19 cellular contexts compared by ENCODE assay signal in the genomic region with DNA sequence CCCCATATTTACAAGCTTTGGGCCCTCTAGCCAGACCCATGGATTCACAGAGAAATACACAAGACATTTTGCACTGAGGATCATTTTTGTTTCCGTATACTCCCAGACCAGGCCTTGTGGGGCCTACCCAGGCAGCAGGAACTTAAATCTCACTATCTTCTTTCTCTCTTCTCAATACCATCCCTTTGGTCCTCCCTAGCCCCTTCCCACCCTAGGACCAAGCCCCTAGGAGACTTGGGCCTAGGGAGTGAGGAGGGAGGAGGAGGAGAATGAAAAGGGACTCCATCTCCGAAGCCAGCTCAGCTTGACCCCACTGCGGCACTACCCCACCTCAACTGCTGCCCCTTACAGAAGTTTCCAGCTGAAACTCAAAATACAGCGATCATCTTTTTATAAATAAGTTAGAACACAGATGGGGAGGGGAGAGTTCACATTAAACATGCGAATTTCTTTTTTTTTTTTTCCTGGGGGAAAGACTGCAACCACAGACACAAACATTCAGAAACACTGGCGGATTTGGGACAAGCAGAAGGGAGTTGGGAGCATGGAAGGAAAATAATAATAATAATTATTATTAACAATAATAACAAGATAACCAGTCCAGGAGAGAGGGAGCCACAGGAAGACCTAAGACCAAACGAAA. TPM values are rescaled to one million over a fixed set of nuclear protein-coding genes. Genes with fewer than 3 reads are reported as not detected.
DNase-seq lines count a peak whose midpoint lies in the region; ATAC-seq, FAIRE-seq and TF ChIP-seq lines count a peak whose summit lies in the region.
"Had no signal": no experiment of that assay in that cellular context is flagged by ENCODE, and none has a peak within 500 bp of the region (broad histone marks: within the 10 kb centered on the region; RNA-seq: fewer than 3 reads in every experiment).

No MANE protein-coding gene starts in this region.

- no peak overlapping the region for H3K23ac ChIP-seq in H1 (ENCODE audit: insufficient read length)

- H3K36me3 Mint-ChIP-seq in activated CD4-positive, alpha-beta T cell treated with anti-CD3 and anti-CD28 coated beads, Interleukin-2, amount 10 ng/mL, durations not matched to agents 24 days and 14 days (ENCODE audit: low read depth), result no peaks in the 10 kb centered on the region

- CTCF ChIA-PET in H1 (lab: Charles Lee; ENCODE audit: partially characterized antibody), result interaction anchor here (0.7 to 7.0 kb wide), 18 partner anchors 23 to 702 kb away, joined by 3 to 53 read pairs (median 4); no protein-coding TSS in a partner anchor

- H3K27me3 Mint-ChIP-seq in activated CD4-positive, alpha-beta T cell treated with anti-CD3 and anti-CD28 coated beads, Interleukin-2, amount 10 ng/mL, durations not matched to agents 24 days and 14 days, result peaks cover 85% of the 10 kb centered on the region

- FAIRE-seq in H1 (lab: Jason Lieb, UNC), result no peak
- FAIRE-seq: A204.1, frontal cortex, pancreas had no signal

- no peak overlapping the region for H2AK5ac ChIP-seq in H1 (ENCODE audit: low read depth, low read length)

- no peak overlapping the region for H3K14ac ChIP-seq in H1 (ENCODE audit: insufficient read length)

- H3K4me3 ChIP-seq in H1 (ENCODE audit: extremely low read depth in 1 of 4, insufficient read depth in 2 of 4, low read depth in 3 of 4, low read length in 4 of 4) (no peak overlapping the region), muscle layer of duodenum (ENCODE audit: low read depth in 1 of 2, low read length in 2 of 2) (peak overlapping the region; percentile 59 to 79), upper lobe of left lung (peak overlapping the region in 3 of 4 donors; percentile 38 to 50 (median 50)), heart right ventricle (no peak overlapping the region)
- H3K4me3 ChIP-seq: SK-N-MC had no signal

- no peak overlapping the region for H3K4me2 ChIP-seq in H1 (ENCODE audit: insufficient read depth in 1 of 2, low read depth in 2 of 2, low read length in 2 of 2)

- no peak overlapping the region for H4K5ac ChIP-seq in H1 (ENCODE audit: insufficient read length, low read depth, low read length)

- H3K27ac ChIP-seq in H1 (ENCODE audit: low read depth, low read length) (no peak overlapping the region), muscle layer of duodenum (ENCODE audit: low read length) (peak overlapping the region; percentile 89), upper lobe of left lung (peak overlapping the region; percentile 66 to 90 (median 90)), heart right ventricle (no peak overlapping the region)
- H3K27ac ChIP-seq: SK-N-MC had no signal

- TF ChIP-seq RAD21 in H1 (IDR thresholded peaks at IDR 0.05 in 1 of 2, conservative IDR thresholded peaks at IDR 0.05 in 1 of 2; ENCODE audit: low read depth in 2 of 2, low read length in 2 of 2), result no peak

- 32% methylated on average over 7 of the region's 7 CpGs; no CpG with 5 or more reads in 1 of the 2 experiments for WGBS in H1 (ENCODE audit: extremely low coverage in 1 of 2, insufficient coverage in 1 of 2, insufficient read length in 1 of 2, insufficient replicate concordance in 2 of 2, low coverage in 1 of 2, low lambda C conversion rate in 2 of 2, missing lambda C conversion rate in 1 of 2), 2 experiments
- WGBS in upper lobe of left lung, 2 donors, result 51 to 63% methylated on average over 7 of the region's 7 CpGs
- 69 to 72% methylated on average over 7 of the region's 7 CpGs for WGBS in heart right ventricle, 2 donors

- intact Hi-C loops in activated CD4-positive, alpha-beta T cell treated with anti-CD3 and anti-CD28 coated beads, Interleukin-2, amount 10 ng/mL, durations not matched to agents 24 days and 14 days (cut with micrococcal nuclease), result loop anchor here (2.0 to 10.0 kb wide), 6 partner anchors 36 to 487 kb away; a partner anchor contains a TSS
- intact Hi-C loops in heart right ventricle (cut with DNase I), result loop anchor here in 6 of 10 donors (5.0 to 10.0 kb wide), 5 partner anchors 99 to 257 kb away; no protein-coding TSS in a partner anchor

- H4K91ac ChIP-seq in H1 (replicated peaks; ENCODE audit: insufficient read length, low read length), result no peak overlapping the region

- H3K4me1 ChIP-seq in H1 (replicated peaks in 1 of 4; ENCODE audit: control insufficient read depth in 3 of 4, insufficient read depth in 4 of 4, low read length in 3 of 4) (peaks cover 0 to 11% (median 3%) of the 10 kb centered on the region in 4 experiments; a peak in 5 of 7 replicates), muscle layer of duodenum (ENCODE audit: control insufficient read depth in 1 of 2, insufficient read depth in 2 of 2, low read length in 2 of 2) (peaks cover 15 to 44% of the 10 kb centered on the region in 2 donors), upper lobe of left lung (peaks cover 27 to 53% (median 30%) of the 10 kb centered on the region in 4 donors), heart right ventricle (peaks cover 0 to 43% (median 10%) of the 10 kb centered on the region in 9 donors)

- no peak for DNase-seq in activated CD4-positive, alpha-beta T cell treated with anti-CD3 and anti-CD28 coated beads, Interleukin-2, amount 10 ng/mL, durations not matched to agents 24 days and 14 days
- DNase-seq in activated CD4-positive, alpha-beta T cell treated with anti-CD3 and anti-CD28 coated beads, Interleukin-2, amount 50 U/mL, for 4 hours, result no peak
- DNase-seq in H1 (ENCODE audit: low read depth in 1 of 2, low spot score in 2 of 2) (no peak), upper lobe of left lung (no peak), DMS153 treated with DMSO at 0.1 percent for 48 hours (lab: John Stamatoyannopoulos, UW; ENCODE audit: unreplicated experiment) (no peak), heart right ventricle (no peak)
- DNase-seq: activated CD8-positive, alpha-beta memory T cell treated with anti-CD3 and anti-CD28 coated beads for 24 hours; activated effector memory CD4-positive, alpha-beta T cell treated with anti-CD3 and anti-CD28 coated beads, Interleukin-2, amount 50 U/mL, for 16 hours; effector CD8-positive, alpha-beta T cell; mesendoderm; NCI-H1694 treated with DMSO at 0.1 percent for 48 hours; stimulated activated CD4-positive, alpha-beta T cell treated with anti-CD3 and anti-CD28 coated beads, Interleukin-12 subunit alpha, Interleukin-12 subunit beta, amount 100 ng/mL, for 4 hours had no signal

- TF ChIP-seq POLR2A in H1 (IDR thresholded peaks at IDR 0.05; ENCODE audit: control extremely low read depth in 1 of 2, low read depth in 2 of 2, low read length in 2 of 2) (no peak), upper lobe of left lung (IDR thresholded peaks at IDR 0.05) (no peak)

- no peaks in the 10 kb centered on the region for H3K9me3 Mint-ChIP-seq in activated CD4-positive, alpha-beta T cell treated with anti-CD3 and anti-CD28 coated beads, Interleukin-2, amount 10 ng/mL, durations not matched to agents 24 days and 14 days

- H3K36me3 ChIP-seq in H1 (ENCODE audit: control insufficient read depth in 2 of 4, insufficient read depth in 4 of 4, low read length in 3 of 4), result peaks cover 0 to 3% (median 0%) of the 10 kb centered on the region in 4 experiments; a peak in 1 of 8 replicates
- no peaks in the 10 kb centered on the region for H3K36me3 ChIP-seq in muscle layer of duodenum (ENCODE audit: control insufficient read depth in 1 of 2, insufficient read depth in 2 of 2, low read length in 2 of 2)
- no peaks in the 10 kb centered on the region for H3K36me3 ChIP-seq in upper lobe of left lung
- no peaks in the 10 kb centered on the region for H3K36me3 ChIP-seq in heart right ventricle
- H3K36me3 ChIP-seq: pancreas had no signal

- H3K27me3 ChIP-seq in H1 (replicated peaks in 1 of 4; ENCODE audit: control insufficient read depth in 3 of 4, extremely low read depth in 1 of 4, insufficient read depth in 3 of 4, low read length in 3 of 4) (peaks cover 95 to 100% (median 99%) of the 10 kb centered on the region in 4 experiments), muscle layer of duodenum (ENCODE audit: low read depth, low read length) (peaks cover 14% of the 10 kb centered on the region), upper lobe of left lung (peaks cover 0 to 48% (median 23%) of the 10 kb centered on the region in 4 donors), heart right ventricle (peaks cover 51 to 100% (median 100%) of the 10 kb centered on the region in 7 donors)

- H3K9ac ChIP-seq in H1 (replicated peaks in 1 of 4; ENCODE audit: extremely low read depth in 1 of 4, low read depth in 3 of 4, low read length in 3 of 4), result no peak overlapping the region

- peaks cover 28 to 40% of the 10 kb centered on the region in 2 experiments for H4K20me1 ChIP-seq in H1 (replicated peaks in 1 of 2; ENCODE audit: control insufficient read depth in 1 of 2, insufficient read depth in 2 of 2, low read length in 2 of 2)

- no peak overlapping the region for H3K18ac ChIP-seq in H1 (ENCODE audit: extremely low read depth, low read length)

- no peak overlapping the region for H2BK20ac ChIP-seq in H1 (ENCODE audit: low read length)

- TF ChIP-seq EP300 in H1 (IDR thresholded peaks at IDR 0.05; ENCODE audit: borderline replicate concordance in 1 of 2, low read depth in 2 of 2, low read length in 2 of 2), result no peak
- no peak for TF ChIP-seq EP300 in upper lobe of left lung (IDR thresholded peaks at IDR 0.05)

- POLR2A ChIA-PET in H1 (lab: Charles Lee; ENCODE audit: partially characterized antibody), result no interaction called here

- H3K79me2 ChIP-seq in H1 (ENCODE audit: control insufficient read depth in 1 of 2, insufficient read depth in 2 of 2, low read length in 2 of 2), result no peaks in the 10 kb centered on the region

- H2BK5ac ChIP-seq in H1 (ENCODE audit: low read depth, low read length), result no peak overlapping the region

- no peak overlapping the region for H4K8ac ChIP-seq in H1 (ENCODE audit: extremely low read depth, insufficient read depth, low read length)

- no peaks in the 10 kb centered on the region; the same call in 1 of the 2 replicates for H3K23me2 ChIP-seq in H1 (ENCODE audit: low read depth, low read length)

- peak overlapping the region; percentile 36 for H3K4me3 Mint-ChIP-seq in activated CD4-positive, alpha-beta T cell treated with anti-CD3 and anti-CD28 coated beads, Interleukin-2, amount 10 ng/mL, durations not matched to agents 24 days and 14 days

- no peak overlapping the region for H2BK120ac ChIP-seq in H1 (replicated peaks; ENCODE audit: low read depth, low read length)

- no peak for ATAC-seq in upper lobe of left lung (ENCODE audit: low FRiP score in 2 of 2)
- ATAC-seq in HG02678 (IDR thresholded peaks at IDR 0.05; ENCODE audit: unreplicated experiment), result no peak
- no peak for ATAC-seq in heart right ventricle
- ATAC-seq: pancreas had no signal

- no peaks in the 10 kb centered on the region for H3K79me1 ChIP-seq in H1 (ENCODE audit: low read depth, low read length)

- no peak overlapping the region for H2BK15ac ChIP-seq in H1 (ENCODE audit: low read length)

- H3K56ac ChIP-seq in H1 (replicated peaks; ENCODE audit: insufficient read length, low read depth, low read length), result no peak overlapping the region

- no peak overlapping the region for H2AFZ ChIP-seq in H1 (ENCODE audit: low read length)

- TF ChIP-seq CTCF in H1 (IDR thresholded peaks at IDR 0.05; ENCODE audit: control extremely low read depth in 1 of 3, insufficient read depth in 1 of 3, low read depth in 1 of 3, low read length in 3 of 3), result no peak
- TF ChIP-seq CTCF in upper lobe of left lung (IDR thresholded peaks at IDR 0.05), result no peak
- no peak for TF ChIP-seq CTCF in heart right ventricle (IDR thresholded peaks at IDR 0.05)

- peak overlapping the region; percentile 80; the same call in 1 of the 2 replicates for H2BK12ac ChIP-seq in H1 (ENCODE audit: low read depth, low read length)

- H3K4ac ChIP-seq in H1 (replicated peaks; ENCODE audit: insufficient read length, low read depth, low read length), result no peak overlapping the region

- peaks cover 41% of the 10 kb centered on the region for H3K4me1 Mint-ChIP-seq in activated CD4-positive, alpha-beta T cell treated with anti-CD3 and anti-CD28 coated beads, Interleukin-2, amount 10 ng/mL, durations not matched to agents 24 days and 14 days

- H3K27ac Mint-ChIP-seq in activated CD4-positive, alpha-beta T cell treated with anti-CD3 and anti-CD28 coated beads, Interleukin-2, amount 10 ng/mL, durations not matched to agents 24 days and 14 days, result no peak overlapping the region

- H3K9me3 ChIP-seq in H1 (ENCODE audit: insufficient read depth in 2 of 2, low read depth in 1 of 2, low read length in 1 of 2) (no peaks in the 10 kb centered on the region; a peak in 1 of 4 replicates), muscle layer of duodenum (ENCODE audit: control insufficient read depth in 1 of 2, low read length in 2 of 2) (no peaks in the 10 kb centered on the region), upper lobe of left lung (no peaks in the 10 kb centered on the region), heart right ventricle (no peaks in the 10 kb centered on the region)
- H3K9me3 ChIP-seq: pancreas had no signal

RNA-seq across cellular contexts. Expression of a gene that starts 1.5 kb away (rescaled TPM):
- 3.6 and 3.7 TPM in 2 replicates for total RNA-seq in activated CD4-positive, alpha-beta T cell treated with anti-CD3 and anti-CD28 coated beads, Interleukin-2, amount 10 ng/mL, durations not matched to agents 24 days and 14 days
- not detected in 2 replicates for total RNA-seq in H1 (2021; fragmentation: NEBNext Ultra II Directional; extraction: Animal tissue kit (Norgen Biotek cat#: 25700))
- polyA plus RNA-seq in H1 (2011; rRNA removed) (not detected in 2 replicates), heart right ventricle (1 to 10 TPM; 1.3 to 5.9 TPM)
- polyA plus RNA-seq in H1 (2011; cell fraction: cytosol; rRNA removed), result not detected
- polyA plus RNA-seq in H1 (2011; cell fraction: nucleus; rRNA removed), result not detected
- 0.28 TPM in 1 of 4 replicates, not detected in the others for polyA plus RNA-seq in H1 (2012, experiment 1 of 2)
- polyA plus RNA-seq in H1 (2012, experiment 2 of 2), result not detected
- polyA plus RNA-seq in H1 (2013, experiment 1 of 2), result not detected
- polyA plus RNA-seq in H1 (2013, experiment 2 of 2), result not detected
- 0.19 TPM in 1 of 2 replicates, not detected in the other for polyA minus RNA-seq in H1 (2011; rRNA and poly(A)+ RNA removed)
- not detected for polyA minus RNA-seq in H1 (2011; cell fraction: cytosol; rRNA and poly(A)+ RNA removed)
- polyA minus RNA-seq in H1 (2011; cell fraction: nucleus; rRNA and poly(A)+ RNA removed), result 1.00 TPM
- total RNA-seq in upper lobe of left lung (10 to 100 TPM in 2 of 6 donors, 1 to 10 TPM in 4; 2.9 to 12.6 (median 7.9) TPM), heart right ventricle (1 to 10 TPM in 5 of 10 donors, under 1 TPM in 5; 0.24 to 3.9 (median 0.97) TPM)
- total RNA-seq: frontal cortex had no signal

RNA-seq across cellular contexts. Expression of a gene that starts 2.0 kb away (rescaled TPM):
- total RNA-seq in activated CD4-positive, alpha-beta T cell treated with anti-CD3 and anti-CD28 coated beads, Interleukin-2, amount 10 ng/mL, durations not matched to agents 24 days and 14 days, result not detected in 2 replicates
- not detected in 2 replicates for total RNA-seq in H1 (2021; fragmentation: NEBNext Ultra II Directional; extraction: Animal tissue kit (Norgen Biotek cat#: 25700))
- polyA plus RNA-seq in H1 (2011; rRNA removed) (not detected in 2 replicates), heart right ventricle (under 1 TPM; 0.06 to 0.15 TPM)
- polyA plus RNA-seq in H1 (2011; cell fraction: cytosol; rRNA removed), result not detected
- not detected for polyA plus RNA-seq in H1 (2011; cell fraction: nucleus; rRNA removed)
- not detected in 4 replicates for polyA plus RNA-seq in H1 (2012, experiment 1 of 2)
- polyA plus RNA-seq in H1 (2012, experiment 2 of 2), result not detected
- not detected for polyA plus RNA-seq in H1 (2013, experiment 1 of 2)
- not detected for polyA plus RNA-seq in H1 (2013, experiment 2 of 2)
- polyA minus RNA-seq in H1 (2011; rRNA and poly(A)+ RNA removed), result 0.07 TPM in 1 of 2 replicates, not detected in the other
- polyA minus RNA-seq in H1 (2011; cell fraction: cytosol; rRNA and poly(A)+ RNA removed), result not detected
- polyA minus RNA-seq in H1 (2011; cell fraction: nucleus; rRNA and poly(A)+ RNA removed), result not detected
- total RNA-seq in upper lobe of left lung (1 to 10 TPM in 4 of 6 donors, under 1 TPM in 2; 0.39 to 5.0 (median 1.5) TPM), heart right ventricle (under 1 TPM in 1 of 10 donors, not detected in 9; 0.18 TPM)
- total RNA-seq: frontal cortex, OCI-LY7 had no signal

RNA-seq across cellular contexts. Expression of a gene that starts 13.2 kb away (rescaled TPM):
- total RNA-seq in activated CD4-positive, alpha-beta T cell treated with anti-CD3 and anti-CD28 coated beads, Interleukin-2, amount 10 ng/mL, durations not matched to agents 24 days and 14 days, result 0.33 and 0.36 TPM in 2 replicates
- total RNA-seq in H1 (2021; fragmentation: NEBNext Ultra II Directional; extraction: Animal tissue kit (Norgen Biotek cat#: 25700)), result not detected in 2 replicates
- polyA plus RNA-seq in H1 (2011; rRNA removed) (not detected in 2 replicates), heart right ventricle (under 1 TPM; 0.88 to 0.96 TPM)
- polyA plus RNA-seq in H1 (2011; cell fraction: cytosol; rRNA removed), result not detected
- polyA plus RNA-seq in H1 (2011; cell fraction: nucleus; rRNA removed), result not detected
- 0.09 to 0.17 TPM in 2 of 4 replicates, not detected in the others for polyA plus RNA-seq in H1 (2012, experiment 1 of 2)
- not detected for polyA plus RNA-seq in H1 (2012, experiment 2 of 2)
- not detected for polyA plus RNA-seq in H1 (2013, experiment 1 of 2)
- polyA plus RNA-seq in H1 (2013, experiment 2 of 2), result not detected
- polyA minus RNA-seq in H1 (2011; rRNA and poly(A)+ RNA removed), result not detected in 2 replicates
- polyA minus RNA-seq in H1 (2011; cell fraction: cytosol; rRNA and poly(A)+ RNA removed), result not detected
- polyA minus RNA-seq in H1 (2011; cell fraction: nucleus; rRNA and poly(A)+ RNA removed), result not detected
- total RNA-seq in upper lobe of left lung (10 to 100 TPM in 2 of 6 donors, 1 to 10 TPM in 4; 1.1 to 11.3 (median 7.0) TPM), heart right ventricle (1 to 10 TPM in 1 of 10 donors, under 1 TPM in 7, not detected in 2; 0.14 to 1.2 (median 0.33) TPM)
- total RNA-seq: frontal cortex, OCI-LY7 had no signal

RNA-seq across cellular contexts. Expression of a gene that starts 13.4 kb away (rescaled TPM):
- 3.1 and 3.6 TPM in 2 replicates for total RNA-seq in activated CD4-positive, alpha-beta T cell treated with anti-CD3 and anti-CD28 coated beads, Interleukin-2, amount 10 ng/mL, durations not matched to agents 24 days and 14 days
- not detected in 2 replicates for total RNA-seq in H1 (2021; fragmentation: NEBNext Ultra II Directional; extraction: Animal tissue kit (Norgen Biotek cat#: 25700))
- polyA plus RNA-seq in H1 (2011; rRNA removed) (not detected in 2 replicates), heart right ventricle (1 to 10 TPM in 1 of 2 donors, under 1 TPM in 1; 0.90 to 1.4 TPM)
- not detected for polyA plus RNA-seq in H1 (2011; cell fraction: cytosol; rRNA removed)
- not detected for polyA plus RNA-seq in H1 (2011; cell fraction: nucleus; rRNA removed)
- polyA plus RNA-seq in H1 (2012, experiment 1 of 2), result not detected in 4 replicates
- polyA plus RNA-seq in H1 (2012, experiment 2 of 2), result not detected
- not detected for polyA plus RNA-seq in H1 (2013, experiment 1 of 2)
- polyA plus RNA-seq in H1 (2013, experiment 2 of 2), result not detected
- not detected in 2 replicates for polyA minus RNA-seq in H1 (2011; rRNA and poly(A)+ RNA removed)
- not detected for polyA minus RNA-seq in H1 (2011; cell fraction: cytosol; rRNA and poly(A)+ RNA removed)
- not detected for polyA minus RNA-seq in H1 (2011; cell fraction: nucleus; rRNA and poly(A)+ RNA removed)
- total RNA-seq in upper lobe of left lung (1 to 10 TPM in 4 of 6 donors, under 1 TPM in 2; 0.61 to 5.6 (median 2.0) TPM), heart right ventricle (1 to 10 TPM in 1 of 10 donors, under 1 TPM in 8, not detected in 1; 0.14 to 1.6 (median 0.29) TPM)
- total RNA-seq: frontal cortex had no signal

RNA-seq across cellular contexts. Expression of a gene that starts 19.3 kb away (rescaled TPM):
- total RNA-seq in activated CD4-positive, alpha-beta T cell treated with anti-CD3 and anti-CD28 coated beads, Interleukin-2, amount 10 ng/mL, durations not matched to agents 24 days and 14 days, result 0.30 and 0.36 TPM in 2 replicates
- total RNA-seq in H1 (2021; fragmentation: NEBNext Ultra II Directional; extraction: Animal tissue kit (Norgen Biotek cat#: 25700)), result not detected in 2 replicates
- polyA plus RNA-seq in H1 (2011; rRNA removed) (not detected in 2 replicates), heart right ventricle (under 1 TPM; 0.13 to 0.29 TPM)
- polyA plus RNA-seq in H1 (2011; cell fraction: cytosol; rRNA removed), result not detected
- not detected for polyA plus RNA-seq in H1 (2011; cell fraction: nucleus; rRNA removed)
- not detected in 4 replicates for polyA plus RNA-seq in H1 (2012, experiment 1 of 2)
- polyA plus RNA-seq in H1 (2012, experiment 2 of 2), result not detected
- not detected for polyA plus RNA-seq in H1 (2013, experiment 1 of 2)
- polyA plus RNA-seq in H1 (2013, experiment 2 of 2), result not detected
- not detected in 2 replicates for polyA minus RNA-seq in H1 (2011; rRNA and poly(A)+ RNA removed)
- polyA minus RNA-seq in H1 (2011; cell fraction: cytosol; rRNA and poly(A)+ RNA removed), result not detected
- not detected for polyA minus RNA-seq in H1 (2011; cell fraction: nucleus; rRNA and poly(A)+ RNA removed)
- total RNA-seq in upper lobe of left lung (1 to 10 TPM in 5 of 6 donors, not detected in 1; 1.1 to 3.7 (median 1.3) TPM), heart right ventricle (under 1 TPM in 4 of 10 donors, not detected in 6; 0.25 to 0.62 (median 0.45) TPM)
- total RNA-seq: frontal cortex had no signal

Comparison
In these comparisons a context has a peak if more than half of its experiments do, and no peak if none do; other contexts are left out.
1. H3K27ac ChIP-seq: peak in muscle layer of duodenum (single experiment) and upper lobe of left lung (4 of 4); none in H1 (single experiment) and heart right ventricle (0 of 10).
2. H3K4me3 ChIP-seq: peak in muscle layer of duodenum (2 of 2) and upper lobe of left lung (3 of 4); none in H1 (0 of 4) and heart right ventricle (0 of 10).